8 cellular contexts compared by ENCODE assay signal in genomic region chr4:6581566-6582121, GRCh38.
"Had no signal": no experiment of that assay in that cellular context is flagged by ENCODE, and none has a peak within 500 bp of the region (broad histone marks: within the 10 kb centered on the region; RNA-seq: fewer than 3 reads in every experiment).

No MANE protein-coding gene starts in this region.

- DNase-seq: GDM1, GF-D8 had no signal

- ATAC-seq: GM12878 had no signal

- H3K4me3 ChIP-seq: GM12878 had no signal

- FAIRE-seq: G401.6, GM12878, GM12891, GM12892, GM18507, GM19239 had no signal
